In genomic region chrX:94058728-94059382, GRCh38 we compare ENCODE assay signal across 9 cellular contexts.
DNase-seq lines count a peak whose midpoint lies in the region; ATAC-seq, FAIRE-seq and TF ChIP-seq lines count a peak whose summit lies in the region.
"Had no signal": no experiment of that assay in that cellular context is flagged by ENCODE, and none has a peak within 500 bp of the region (broad histone marks: within the 10 kb centered on the region; RNA-seq: fewer than 3 reads in every experiment).

No MANE protein-coding gene starts in this region.

- ATAC-seq in HG02970 (IDR thresholded peaks at IDR 0.05; ENCODE audit: low FRiP score, unreplicated experiment) (no peak), GM21786 (IDR thresholded peaks at IDR 0.05; ENCODE audit: unreplicated experiment) (no peak), GM21390 (IDR thresholded peaks at IDR 0.05; ENCODE audit: unreplicated experiment) (no peak), HG02623 (IDR thresholded peaks at IDR 0.05; ENCODE audit: unreplicated experiment) (no peak)

- H3K4me3 ChIP-seq in cardiac fibroblast (replicated peaks in 1 of 2; ENCODE audit: low read depth in 2 of 2, low read length in 2 of 2) = no peak overlapping the region

- H3K27me3 Mint-ChIP-seq in neural crest cell (ENCODE audit: low read depth) = no peaks in the 10 kb centered on the region

- H3K27ac Mint-ChIP-seq in neural crest cell (ENCODE audit: unreplicated experiment) = no peak overlapping the region

- peaks cover 4% of the 10 kb centered on the region for H3K9me3 Mint-ChIP-seq in neural crest cell

- no peak overlapping the region for H3K4me3 Mint-ChIP-seq in neural crest cell

- no peak for TF ChIP-seq POLR2A in GM12891 (IDR thresholded peaks at IDR 0.05; ENCODE audit: low read depth, low read length)

- H3K4me1 Mint-ChIP-seq in neural crest cell = peaks cover 3% of the 10 kb centered on the region

- TF ChIP-seq CTCF in cardiac fibroblast (IDR thresholded peaks at IDR 0.05; ENCODE audit: low read depth, low read length) (peak; percentile 7), neural crest cell (conservative IDR thresholded peaks at IDR 0.05) (peak; percentile 79)

- no peaks in the 10 kb centered on the region for H3K36me3 Mint-ChIP-seq in neural crest cell (ENCODE audit: low read depth)

- peak; percentile 5 for FAIRE-seq in GM12891 (lab: Jason Lieb, UNC)

- DNase-seq in GM12891 (ENCODE audit: insufficient read length, low spot score) (no peak), NCI-H1105 (lab: John Stamatoyannopoulos, UW) (peak; percentile 50), cardiac fibroblast (ENCODE audit: low read depth in 2 of 2) (peak in 1 of 2 donors; percentile 5), neural crest cell (ENCODE audit: low read depth, low spot score) (peak; percentile 47)
- DNase-seq: stimulated activated CD4-positive, alpha-beta T cell treated with anti-CD3 and anti-CD28 coated beads, Interleukin-15, amount 100 ng/mL, for 24 hours had no signal

TF ChIP-seq in GM12891, 5 proteins besides CTCF, POLR2A, EP300 and RAD21:
- TF ChIP-seq PAX5 (IDR thresholded peaks at IDR 0.05; ENCODE audit: insufficient read depth, low read length, severe bottlenecking) (no peak), POLR2AphosphoS5 (IDR thresholded peaks at IDR 0.05; ENCODE audit: low read depth, low read length) (no peak), SPI1 (IDR thresholded peaks at IDR 0.05; ENCODE audit: low read depth, low read length) (no peak), POU2F2 (IDR thresholded peaks at IDR 0.05; ENCODE audit: low read depth, low read length) (no peak), TAF1 (IDR thresholded peaks at IDR 0.05; ENCODE audit: low read depth, low read length) (no peak)
